In genomic region chr2:223900531-223900930, GRCh38 we compare ENCODE assay signal across 21 cellular contexts. TPM values are rescaled to one million over a fixed set of nuclear protein-coding genes. Genes with fewer than 3 reads are reported as not detected.
DNase-seq lines count a peak whose midpoint lies in the region; ATAC-seq and TF ChIP-seq lines count a peak whose summit lies in the region.
"Had no signal": no experiment of that assay in that cellular context is flagged by ENCODE, and none has a peak within 500 bp of the region (broad histone marks: within the 10 kb centered on the region; RNA-seq: fewer than 3 reads in every experiment).

No MANE protein-coding gene starts in this region.

- TF ChIP-seq EP300 in SK-N-SH (IDR thresholded peaks at IDR 0.05; ENCODE audit: borderline replicate concordance in 1 of 2, low read depth in 1 of 2, low read length in 1 of 2), result no peak

- H4K20me1 ChIP-seq in GM23338 (replicated peaks; ENCODE audit: insufficient read depth), result peaks cover 12% of the 10 kb centered on the region
- no peaks in the 10 kb centered on the region for H4K20me1 ChIP-seq in IMR-90 (ENCODE audit: insufficient read depth, low read length)
- no peaks in the 10 kb centered on the region for H4K20me1 ChIP-seq in SK-N-SH (ENCODE audit: insufficient read depth)

- H3F3A ChIP-seq in GM23338 (replicated peaks; ENCODE audit: low read depth), result no peaks in the 10 kb centered on the region
- peaks cover 9% of the 10 kb centered on the region for H3F3A ChIP-seq in SK-N-SH (replicated peaks; ENCODE audit: insufficient read depth)

- H3K56ac ChIP-seq in IMR-90 (ENCODE audit: extremely low read depth, insufficient read depth, low read length), result no peak overlapping the region

- no peak overlapping the region for H3K4me3 ChIP-seq in GM23338
- H3K4me3 ChIP-seq in IMR-90 (ENCODE audit: insufficient read depth, low read depth, low read length), result no peak overlapping the region
- H3K4me3 ChIP-seq in SK-N-SH (ENCODE audit: low read depth in 2 of 2, low read length in 1 of 2), result no peak overlapping the region
- H3K4me3 ChIP-seq: BLaER1 treated with 17β-estradiol and CSF1 and Interleukin-3, amounts not matched to agents 10 nM and 100 nM; GM12878; GM23248 had no signal

- H2BK5ac ChIP-seq in IMR-90 (ENCODE audit: low read depth, low read length, poor library complexity, severe bottlenecking), result no peak overlapping the region

- peaks cover 5 to 32% of the 10 kb centered on the region in 2 experiments for H3K79me1 ChIP-seq in IMR-90 (ENCODE audit: low read depth in 1 of 2, low read length in 2 of 2)

- no peak for TF ChIP-seq CTCF in GM23338 (conservative IDR thresholded peaks at IDR 0.05; ENCODE audit: low read depth in 2 of 2)
- TF ChIP-seq CTCF in IMR-90 (conservative IDR thresholded peaks at IDR 0.05; ENCODE audit: low read depth, low read length), result no peak
- no peak for TF ChIP-seq CTCF in glutamatergic neuron (IDR thresholded peaks at IDR 0.05; ENCODE audit: partially characterized antibody, unreplicated experiment)
- TF ChIP-seq CTCF in MCF 10A (IDR thresholded peaks at IDR 0.05; ENCODE audit: unreplicated experiment), result no peak
- TF ChIP-seq CTCF in SK-N-SH (IDR thresholded peaks at IDR 0.05), result no peak

- no peaks in the 10 kb centered on the region for H3K27me3 ChIP-seq in GM23338 (ENCODE audit: insufficient read depth)
- H3K27me3 ChIP-seq in IMR-90 (ENCODE audit: control insufficient read depth, insufficient read depth, low read length), result no peaks in the 10 kb centered on the region
- no peaks in the 10 kb centered on the region for H3K27me3 ChIP-seq in SK-N-SH (ENCODE audit: insufficient read depth)
- H3K27me3 ChIP-seq: BE2C; BLaER1 treated with 17β-estradiol and CSF1 and Interleukin-3, amounts not matched to agents 10 nM and 100 nM had no signal

- H3K4me2 ChIP-seq in GM23338 (no peak overlapping the region), IMR-90 (ENCODE audit: low read depth, low read length) (no peak overlapping the region), SK-N-SH (no peak overlapping the region)
- H3K4me2 ChIP-seq: BLaER1 treated with 17β-estradiol and CSF1 and Interleukin-3, amounts not matched to agents 10 nM and 100 nM had no signal

- no CpG with 5 or more reads among the region's 1 CpG for WGBS in IMR-90 (ENCODE audit: extremely low coverage in 2 of 2, insufficient read length in 1 of 2), 2 experiments
- WGBS in SK-N-SH (ENCODE audit: low lambda C conversion rate), result 100% methylated on average over 1 of the region's 1 CpG

- H3K18ac ChIP-seq in IMR-90 (ENCODE audit: low read depth, low read length), result no peak overlapping the region

- H3K4me1 ChIP-seq in GM23338 (ENCODE audit: insufficient read depth) (no peaks in the 10 kb centered on the region), IMR-90 (ENCODE audit: control insufficient read depth, insufficient read depth, low read length) (no peaks in the 10 kb centered on the region), SK-N-SH (ENCODE audit: control insufficient read depth in 1 of 2, insufficient read depth in 2 of 2, low read depth in 1 of 2, low read length in 1 of 2) (no peaks in the 10 kb centered on the region)
- H3K4me1 ChIP-seq: BE2C had no signal

- H3K9me3 ChIP-seq in IMR-90 (ENCODE audit: control insufficient read depth, insufficient read depth, low read length), result no peaks in the 10 kb centered on the region
- no peaks in the 10 kb centered on the region for H3K9me3 ChIP-seq in SK-N-SH
- H3K9me3 ChIP-seq: BE2C had no signal

- no peak overlapping the region for H3K14ac ChIP-seq in IMR-90 (replicated peaks; ENCODE audit: low read depth, low read length)

- H3K27ac Mint-ChIP-seq in GM23338 (no peak overlapping the region), glutamatergic neuron (ENCODE audit: unreplicated experiment) (peak overlapping the region; percentile 89), MCF 10A (ENCODE audit: low read depth, unreplicated experiment) (no peak overlapping the region)
- no peak overlapping the region for H3K27ac Mint-ChIP-seq in activated T-cell treated with anti-CD3 and anti-CD28 coated beads, Interleukin-2, amount 50 U/mL, for 72 hours
- H3K27ac Mint-ChIP-seq: CD4-positive, alpha-beta T cell; CD8-positive, alpha-beta memory T cell; H9; HFFc6 had no signal

- H3K4ac ChIP-seq in IMR-90 (ENCODE audit: low read depth, low read length), result no peak overlapping the region

- no peak overlapping the region for H4K8ac ChIP-seq in IMR-90 (ENCODE audit: low read depth in 2 of 2, low read length in 2 of 2)

- no peak for TF ChIP-seq RAD21 in IMR-90 (IDR thresholded peaks at IDR 0.05; ENCODE audit: low read length)
- no peak for TF ChIP-seq RAD21 in SK-N-SH (IDR thresholded peaks at IDR 0.05; ENCODE audit: low read length)

- no peak overlapping the region for H2BK120ac ChIP-seq in IMR-90 (ENCODE audit: low read depth, low read length)

- no peak overlapping the region for H2AFZ ChIP-seq in GM23338
- no peak overlapping the region for H2AFZ ChIP-seq in IMR-90 (replicated peaks; ENCODE audit: low read length, poor library complexity)
- H2AFZ ChIP-seq in SK-N-SH (ENCODE audit: low read depth), result no peak overlapping the region
- H2AFZ ChIP-seq: GM23248 had no signal

- H3K9me3 Mint-ChIP-seq in GM23338 (no peaks in the 10 kb centered on the region), glutamatergic neuron (ENCODE audit: unreplicated experiment) (no peaks in the 10 kb centered on the region), MCF 10A (ENCODE audit: unreplicated experiment) (no peaks in the 10 kb centered on the region)
- no peaks in the 10 kb centered on the region for H3K9me3 Mint-ChIP-seq in activated T-cell treated with anti-CD3 and anti-CD28 coated beads, Interleukin-2, amount 50 U/mL, for 72 hours
- H3K9me3 Mint-ChIP-seq: CD14-positive monocyte; CD4-positive, alpha-beta T cell; CD8-positive, alpha-beta memory T cell; H9; HFFc6 had no signal

- H3K9me2 ChIP-seq in GM23338 (ENCODE audit: insufficient read depth) (no peaks in the 10 kb centered on the region), SK-N-SH (no peaks in the 10 kb centered on the region)

- H3K27ac ChIP-seq in GM23338 (ENCODE audit: low read depth), result 0 out of 2 replicates have a peak overlapping the region, but pooled peaks have one; percentile 48
- H3K27ac ChIP-seq in IMR-90 (ENCODE audit: insufficient read depth, low read length), result no peak overlapping the region
- H3K27ac ChIP-seq in SK-N-SH (ENCODE audit: low read depth in 2 of 2, low read length in 1 of 2), result no peak overlapping the region
- H3K27ac ChIP-seq: BLaER1 treated with 17β-estradiol and CSF1 and Interleukin-3, amounts not matched to agents 10 nM and 100 nM; GM23248 had no signal

- H2AK5ac ChIP-seq in IMR-90 (ENCODE audit: low read depth, low read length), result no peak overlapping the region

- H4K91ac ChIP-seq in IMR-90 (ENCODE audit: insufficient read depth, low read depth, low read length), result no peak overlapping the region

- intact Hi-C loops in IMR-90 (cut with micrococcal nuclease), result no loop called here
- intact Hi-C loops in MCF 10A (cut with micrococcal nuclease), result no loop called here

- CTCF ChIA-PET in IMR-90 (lab: Yijun Ruan, JAX) (no interaction called here), MCF 10A (lab: Yijun Ruan, JAX) (interaction anchor here (0.6 kb wide), 1 partner anchor 33 kb away, joined by 3 read pairs; no protein-coding TSS in a partner anchor), SK-N-SH (lab: Yijun Ruan, JAX) (no interaction called here)

- no peak for TF ChIP-seq POLR2A in IMR-90 (IDR thresholded peaks at IDR 0.05; ENCODE audit: low read depth, low read length)

- no peak overlapping the region for H3K9ac ChIP-seq in IMR-90 (ENCODE audit: low read depth, low read length)
- no peak overlapping the region for H3K9ac ChIP-seq in SK-N-SH
- H3K9ac ChIP-seq: BLaER1 treated with 17β-estradiol and CSF1 and Interleukin-3, amounts not matched to agents 10 nM and 100 nM; GM23248 had no signal

- H3K4me1 Mint-ChIP-seq in GM23338, result peaks cover 8% of the 10 kb centered on the region; the same call in 1 of the 3 replicates
- H3K4me1 Mint-ChIP-seq in glutamatergic neuron (ENCODE audit: low read depth, unreplicated experiment), result peaks cover 17% of the 10 kb centered on the region
- peaks cover 7% of the 10 kb centered on the region for H3K4me1 Mint-ChIP-seq in MCF 10A (ENCODE audit: insufficient read depth, unreplicated experiment)
- H3K4me1 Mint-ChIP-seq in activated T-cell treated with anti-CD3 and anti-CD28 coated beads, Interleukin-2, amount 50 U/mL, for 72 hours (ENCODE audit: low read depth), result peaks cover 26% of the 10 kb centered on the region
- H3K4me1 Mint-ChIP-seq: H9 had no signal

- no peaks in the 10 kb centered on the region; the same call in 1 of the 2 replicates for H3K9me1 ChIP-seq in IMR-90 (ENCODE audit: insufficient read depth, low read length)

- DNase-seq in GM23338 (ENCODE audit: low spot score) (no peak), IMR-90 (no peak), glutamatergic neuron (no peak), MCF 10A (ENCODE audit: unreplicated experiment) (no peak), SK-N-SH (no peak)
- no peak for DNase-seq in activated T-cell treated with anti-CD3 and anti-CD28 coated beads, Interleukin-2, amount 50 U/mL, for 72 hours
- DNase-seq: ACHN; AML-193; BE2C; CD4-positive, alpha-beta T cell; CD8-positive, alpha-beta memory T cell; DMS 273 treated with DMSO at 0.1 percent for 48 hours; DMS79; EL; GDM1; GM23248; H9; HFFc6 had no signal

- H3K36me3 Mint-ChIP-seq in GM23338 (ENCODE audit: low read depth) (peaks cover 52% of the 10 kb centered on the region), glutamatergic neuron (ENCODE audit: unreplicated experiment) (peaks cover 5% of the 10 kb centered on the region), MCF 10A (ENCODE audit: insufficient read depth, unreplicated experiment) (peaks cover 56% of the 10 kb centered on the region)
- H3K36me3 Mint-ChIP-seq in activated T-cell treated with anti-CD3 and anti-CD28 coated beads, Interleukin-2, amount 50 U/mL, for 72 hours (ENCODE audit: insufficient read depth in 2 of 2), result peaks cover 6 to 28% of the 10 kb centered on the region in 2 donors

- dilution Hi-C loops in IMR-90 (cut with HindIII; ENCODE audit: low sequenced_read_pairs, unreplicated experiment), result no loop called here

- BruUV-seq in IMR-90 (replicated peaks; lab: Mats Ljungman, UMichigan), result TSS peak; percentile 37
- no TSS peak for BruUV-seq in MCF 10A (replicated peaks; lab: Mats Ljungman, UMichigan)

- no peaks in the 10 kb centered on the region for H3K79me2 ChIP-seq in GM23338 (replicated peaks; ENCODE audit: insufficient read depth)
- peaks cover 14% of the 10 kb centered on the region for H3K79me2 ChIP-seq in SK-N-SH (ENCODE audit: insufficient read depth)

- in situ Hi-C loops in IMR-90 (cut with MboI; ENCODE audit: low sequenced_read_pairs), result no loop called here

- H4K5ac ChIP-seq in IMR-90 (ENCODE audit: low read depth, low read length), result no peak overlapping the region

- ATAC-seq in GM23338 (no peak), IMR-90 (ENCODE audit: low read depth) (no peak)
- no peak for ATAC-seq in activated T-cell treated with anti-CD3 and anti-CD28 coated beads, Interleukin-2, amount 50 U/mL, for 72 hours (replicated peaks in 1 of 2)
- ATAC-seq: GM12878 had no signal

- POLR2A ChIA-PET in IMR-90 (lab: Charles Lee; ENCODE audit: unreplicated experiment), result no interaction called here
- POLR2A ChIA-PET in MCF 10A (lab: Yijun Ruan, JAX), result interaction anchor here (0.7 kb wide), 1 partner anchor 24 kb away, joined by 3 read pairs; no protein-coding TSS in a partner anchor
- POLR2A ChIA-PET in SK-N-SH (lab: Yijun Ruan, JAX), result no interaction called here

- peaks cover 37% of the 10 kb centered on the region for H3K36me3 ChIP-seq in GM23338 (ENCODE audit: insufficient read depth)
- H3K36me3 ChIP-seq in IMR-90 (ENCODE audit: control insufficient read depth, insufficient read depth, low read length), result peaks cover 33% of the 10 kb centered on the region
- peaks cover 36 to 60% of the 10 kb centered on the region in 2 experiments for H3K36me3 ChIP-seq in SK-N-SH (replicated peaks in 1 of 2; ENCODE audit: control insufficient read depth in 1 of 2, insufficient read depth in 2 of 2, low read length in 1 of 2)

- H3K4me3 Mint-ChIP-seq in GM23338, result no peak overlapping the region
- H3K4me3 Mint-ChIP-seq in glutamatergic neuron (ENCODE audit: unreplicated experiment), result peak overlapping the region; percentile 7
- H3K4me3 Mint-ChIP-seq in MCF 10A (ENCODE audit: unreplicated experiment), result no peak overlapping the region
- H3K4me3 Mint-ChIP-seq in activated T-cell treated with anti-CD3 and anti-CD28 coated beads, Interleukin-2, amount 50 U/mL, for 72 hours, result no peak overlapping the region
- H3K4me3 Mint-ChIP-seq: CD14-positive monocyte; CD4-positive, alpha-beta T cell; CD8-positive, alpha-beta memory T cell; H9; HFFc6 had no signal

- H3K27me3 Mint-ChIP-seq in GM23338 (ENCODE audit: insufficient read depth, low read depth, poor library complexity), result no peaks in the 10 kb centered on the region
- H3K27me3 Mint-ChIP-seq in glutamatergic neuron (ENCODE audit: unreplicated experiment), result no peaks in the 10 kb centered on the region
- H3K27me3 Mint-ChIP-seq in MCF 10A (ENCODE audit: insufficient read depth, unreplicated experiment), result no peaks in the 10 kb centered on the region
- H3K27me3 Mint-ChIP-seq in activated T-cell treated with anti-CD3 and anti-CD28 coated beads, Interleukin-2, amount 50 U/mL, for 72 hours (ENCODE audit: low read depth), result no peaks in the 10 kb centered on the region
- H3K27me3 Mint-ChIP-seq: CD4-positive, alpha-beta T cell; CD8-positive, alpha-beta memory T cell had no signal

- no peak overlapping the region for H2BK15ac ChIP-seq in IMR-90 (ENCODE audit: low read depth, low read length)

- no peak overlapping the region for H2BK20ac ChIP-seq in IMR-90 (ENCODE audit: low read depth, low read length)

- no peak overlapping the region for H2AK9ac ChIP-seq in IMR-90 (replicated peaks; ENCODE audit: low read depth, low read length, poor library complexity)

- H3K23ac ChIP-seq in IMR-90 (ENCODE audit: low read depth, low read length), result no peak overlapping the region

RNA-seq across cellular contexts. Expression of gene WDFY1, which starts 44.6 kb away (rescaled TPM):
- 103 and 127 TPM in 2 replicates for total RNA-seq in GM23338 (2014; rRNA removed; shearing (Covaris generic))
- polyA plus RNA-seq in GM23338 (2016; fragmentation: Nextera tagmentation; extraction: Ambion mirVana) (45.7 and 54.5 TPM in 2 replicates), IMR-90 (2012; rRNA removed) (29.5 and 35.6 TPM in 2 replicates), SK-N-SH (2012; rRNA removed) (21.7 and 31.8 TPM in 2 replicates)
- total RNA-seq in IMR-90 (2012; rRNA removed) (93.6 and 115 TPM in 2 replicates), glutamatergic neuron (ENCODE audit: unreplicated experiment) (33.0 TPM), MCF 10A (2022) (36.9 and 41.8 TPM in 2 replicates)
- polyA plus RNA-seq in IMR-90 (2012; cell fraction: cytosol; rRNA removed), result 11.5 and 21.4 TPM in 2 replicates
- 77.1 and 110 TPM in 2 replicates for polyA plus RNA-seq in IMR-90 (2012; cell fraction: nucleus; rRNA removed; ENCODE audit: low replicate concordance)
- total RNA-seq in activated T-cell treated with anti-CD3 and anti-CD28 coated beads, Interleukin-2, amount 50 U/mL, for 72 hours, result 10 to 100 TPM; 57.4 to 61.7 TPM
- 15.7 and 16.0 TPM in 2 replicates for polyA plus RNA-seq in SK-N-SH (2012; cell fraction: cytosol; rRNA removed)
- 65.9 and 69.2 TPM in 2 replicates for polyA plus RNA-seq in SK-N-SH (2012; cell fraction: nucleus; rRNA removed)

RNA-seq across cellular contexts. Expression of gene MRPL44, which starts 56.7 kb away (rescaled TPM):
- total RNA-seq in GM23338 (2014; rRNA removed; shearing (Covaris generic)), result 55.8 and 68.2 TPM in 2 replicates
- 38.4 and 40.4 TPM in 2 replicates for polyA plus RNA-seq in GM23338 (2016; fragmentation: Nextera tagmentation; extraction: Ambion mirVana)
- total RNA-seq in IMR-90 (2012; rRNA removed), result 20.1 and 30.3 TPM in 2 replicates
- 13.9 and 18.6 TPM in 2 replicates for polyA plus RNA-seq in IMR-90 (2012; rRNA removed)
- 6.0 and 8.4 TPM in 2 replicates for polyA plus RNA-seq in IMR-90 (2012; cell fraction: cytosol; rRNA removed)
- polyA plus RNA-seq in IMR-90 (2012; cell fraction: nucleus; rRNA removed; ENCODE audit: low replicate concordance), result 2.0 and 6.5 TPM in 2 replicates
- 37.3 TPM for total RNA-seq in glutamatergic neuron (ENCODE audit: unreplicated experiment)
- total RNA-seq in MCF 10A (2022), result 27.4 and 31.2 TPM in 2 replicates
- 10 to 100 TPM; 34.0 to 36.8 TPM for total RNA-seq in activated T-cell treated with anti-CD3 and anti-CD28 coated beads, Interleukin-2, amount 50 U/mL, for 72 hours
- polyA plus RNA-seq in SK-N-SH (2012; rRNA removed), result 12.9 and 14.5 TPM in 2 replicates
- polyA plus RNA-seq in SK-N-SH (2012; cell fraction: cytosol; rRNA removed), result 19.2 and 20.2 TPM in 2 replicates
- 5.5 and 8.1 TPM in 2 replicates for polyA plus RNA-seq in SK-N-SH (2012; cell fraction: nucleus; rRNA removed)
